ENCODE assay signal across 1 cellular context in the genomic region with DNA sequence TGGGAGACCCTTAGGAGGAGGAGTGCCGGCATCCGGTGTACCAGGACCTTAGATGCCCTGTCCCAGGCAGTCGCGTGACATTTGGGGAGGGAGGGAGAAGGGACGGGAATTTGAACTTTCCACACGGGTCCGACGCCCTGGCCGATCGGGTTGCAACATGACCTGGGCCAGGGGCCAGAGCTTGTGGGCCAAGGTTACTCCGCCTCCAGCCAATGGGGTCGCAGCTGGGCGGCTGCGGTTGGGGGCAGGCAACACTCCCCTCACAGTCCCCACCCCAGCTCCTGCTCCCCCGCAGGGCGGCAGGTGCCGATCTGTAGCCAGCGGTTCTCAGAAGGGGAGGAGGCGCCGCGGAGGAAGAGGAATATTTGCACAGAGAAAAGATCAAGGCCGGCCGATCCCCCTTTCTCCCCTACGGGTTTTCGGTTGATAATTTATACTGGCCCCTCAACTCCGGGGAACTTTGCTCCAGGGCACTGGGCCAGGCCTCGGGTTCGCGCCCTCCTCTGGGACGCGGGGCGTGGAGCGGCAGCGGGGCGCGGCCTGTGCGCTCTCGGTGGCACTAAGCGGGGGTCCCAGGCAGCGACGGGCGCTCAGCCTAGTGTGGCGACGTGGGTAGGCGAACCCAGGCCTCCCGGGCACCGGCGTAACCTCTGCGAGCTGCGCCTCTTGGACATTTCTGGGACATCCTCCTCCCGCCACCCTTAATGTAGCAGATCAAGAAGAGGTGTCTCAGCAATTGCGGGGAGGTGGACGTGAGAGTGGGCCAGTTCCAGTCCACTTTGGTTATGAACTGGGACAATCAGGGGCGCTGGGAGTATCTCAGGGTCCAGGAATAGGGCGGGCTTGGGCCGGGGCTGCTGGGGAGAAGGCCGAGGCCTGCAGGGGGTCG.
TF ChIP-seq lines count a peak whose summit lies in the region.

No MANE protein-coding gene starts in this region.

TF ChIP-seq in HEK293, 187 proteins besides CTCF, POLR2A, EP300 and RAD21 (continued from another document):
- TF ChIP-seq, protein P1, sequence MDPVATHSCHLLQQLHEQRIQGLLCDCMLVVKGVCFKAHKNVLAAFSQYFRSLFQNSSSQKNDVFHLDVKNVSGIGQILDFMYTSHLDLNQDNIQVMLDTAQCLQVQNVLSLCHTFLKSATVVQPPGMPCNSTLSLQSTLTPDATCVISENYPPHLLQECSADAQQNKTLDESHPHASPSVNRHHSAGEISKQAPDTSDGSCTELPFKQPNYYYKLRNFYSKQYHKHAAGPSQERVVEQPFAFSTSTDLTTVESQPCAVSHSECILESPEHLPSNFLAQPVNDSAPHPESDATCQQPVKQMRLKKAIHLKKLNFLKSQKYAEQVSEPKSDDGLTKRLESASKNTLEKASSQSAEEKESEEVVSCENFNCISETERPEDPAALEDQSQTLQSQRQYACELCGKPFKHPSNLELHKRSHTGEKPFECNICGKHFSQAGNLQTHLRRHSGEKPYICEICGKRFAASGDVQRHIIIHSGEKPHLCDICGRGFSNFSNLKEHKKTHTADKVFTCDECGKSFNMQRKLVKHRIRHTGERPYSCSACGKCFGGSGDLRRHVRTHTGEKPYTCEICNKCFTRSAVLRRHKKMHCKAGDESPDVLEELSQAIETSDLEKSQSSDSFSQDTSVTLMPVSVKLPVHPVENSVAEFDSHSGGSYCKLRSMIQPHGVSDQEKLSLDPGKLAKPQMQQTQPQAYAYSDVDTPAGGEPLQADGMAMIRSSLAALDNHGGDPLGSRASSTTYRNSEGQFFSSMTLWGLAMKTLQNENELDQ (tag by site-specific recombination; IDR thresholded peaks at IDR 0.05; ENCODE audit: low read depth), result no peak
- TF ChIP-seq ZNF621 (tag by site-specific recombination; IDR thresholded peaks at IDR 0.05) (no peak), EGR2 (tag by site-specific recombination; IDR thresholded peaks at IDR 0.05; ENCODE audit: low read depth) (peak; percentile 40; the same call in 1 of the 2 replicates), ZFP69B (tag by site-specific recombination; IDR thresholded peaks at IDR 0.05) (no peak)
